Comparison of ENCODE assay signal across 8 cellular contexts in the genomic region with DNA sequence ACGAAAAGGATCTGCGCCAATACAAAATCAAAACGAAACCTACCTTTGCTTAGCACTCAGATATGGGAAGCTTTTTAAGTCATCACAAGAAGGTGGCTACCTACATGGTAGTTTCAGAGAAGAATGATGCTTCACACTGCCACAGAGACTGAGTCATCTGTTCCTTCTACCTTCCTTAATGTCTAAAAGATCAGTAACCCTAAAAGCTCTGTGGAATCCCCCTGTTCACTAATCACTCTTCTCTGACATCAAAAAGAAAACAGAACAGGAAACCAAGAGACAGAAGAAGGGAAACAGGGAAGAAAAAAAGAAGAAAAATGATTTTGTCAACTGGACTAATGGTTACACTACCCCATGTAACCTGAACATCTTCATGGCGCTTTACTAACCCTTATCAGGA.
A peak's percentile ranks its signal among the peaks of the same experiment; 100 is the strongest.
DNase-seq lines count a peak whose midpoint lies in the region; ATAC-seq lines count a peak whose summit lies in the region.

No MANE protein-coding gene starts in this region.

- DNase-seq in activated naive CD4-positive, alpha-beta T cell treated with anti-CD3 and anti-CD28 coated beads, Interleukin-2, amount 50 U/mL, for 72 hours (ENCODE audit: low spot score in 2 of 2), result peak in 1 of 2 donors; percentile 14
- DNase-seq in D341Med (ENCODE audit: low spot score) (no peak), NCI-H524 (lab: John Stamatoyannopoulos, UW) (no peak), OCI-M2 (lab: John Stamatoyannopoulos, UW; ENCODE audit: unreplicated experiment) (no peak), NCI-H2196 (lab: John Stamatoyannopoulos, UW; ENCODE audit: unreplicated experiment) (no peak)

- H3K9me3 Mint-ChIP-seq in activated naive CD4-positive, alpha-beta T cell treated with anti-CD3 and anti-CD28 coated beads, Interleukin-2, amount 50 U/mL, for 72 hours, result peaks cover 4% of the 10 kb centered on the region in 2 donors

- H3K36me3 Mint-ChIP-seq in activated naive CD4-positive, alpha-beta T cell treated with anti-CD3 and anti-CD28 coated beads, Interleukin-2, amount 50 U/mL, for 72 hours, result peaks cover 31 to 37% of the 10 kb centered on the region in 2 donors

- peak; percentile 95 for ATAC-seq in GM18499 (IDR thresholded peaks at IDR 0.05; ENCODE audit: insufficient read depth, unreplicated experiment)
- ATAC-seq in GM19438 (IDR thresholded peaks at IDR 0.05; ENCODE audit: low read depth, unreplicated experiment), result peak; percentile 94
- peak; percentile 96 for ATAC-seq in HG03064 (IDR thresholded peaks at IDR 0.05; ENCODE audit: low read depth, unreplicated experiment)
- peak; percentile 95 to 97 for ATAC-seq in activated naive CD4-positive, alpha-beta T cell treated with anti-CD3 and anti-CD28 coated beads, Interleukin-2, amount 50 U/mL, for 72 hours

- H3K27ac Mint-ChIP-seq in activated naive CD4-positive, alpha-beta T cell treated with anti-CD3 and anti-CD28 coated beads, Interleukin-2, amount 50 U/mL, for 72 hours, result peak overlapping the region in 1 of 2 donors; percentile 84
